Comparison of ENCODE assay signal across 26 cellular contexts in genomic region chr1:52752427-52752826, GRCh38. TPM values are rescaled to one million over a fixed set of nuclear protein-coding genes. Genes with fewer than 3 reads are reported as not detected.
A peak's percentile ranks its signal among the peaks of the same experiment; 100 is the strongest.
DNase-seq lines count a peak whose midpoint lies in the region; ATAC-seq, FAIRE-seq and TF ChIP-seq lines count a peak whose summit lies in the region.
"Had no signal": no experiment of that assay in that cellular context is flagged by ENCODE, and none has a peak within 500 bp of the region (broad histone marks: within the 10 kb centered on the region; RNA-seq: fewer than 3 reads in every experiment).

No MANE protein-coding gene starts in this region.

- CTCF ChIA-PET in PC-3 (lab: Charles Lee), result no interaction called here

- POLR2A ChIA-PET in PC-3 (lab: Charles Lee; ENCODE audit: unreplicated experiment), result no interaction called here

- H3K36me3 Mint-ChIP-seq in natural killer cell treated with Interleukin-12 subunit alpha and Interleukin-12 subunit beta and Interleukin-15 and Interleukin-18, amount 100 ng/mL, for 72 hours, result no peaks in the 10 kb centered on the region
- H3K36me3 Mint-ChIP-seq: activated naive CD4-positive, alpha-beta T cell treated with anti-CD3 and anti-CD28 coated beads, Interleukin-2, amount 50 U/mL, for 72 hours; naive B cell; WTC11 had no signal

- no peak overlapping the region for H3K4me3 Mint-ChIP-seq in natural killer cell treated with Interleukin-12 subunit alpha and Interleukin-12 subunit beta and Interleukin-15 and Interleukin-18, amount 100 ng/mL, for 72 hours
- H3K4me3 Mint-ChIP-seq: activated CD4-positive, alpha-beta T cell treated with anti-CD3 and anti-CD28 coated beads, Interleukin-2, amount 10 ng/mL, durations not matched to agents 24 days and 14 days; CD4-positive, alpha-beta memory T cell; naive B cell; WTC11 had no signal

- peaks cover 4 to 5% of the 10 kb centered on the region in 2 donors for H3K4me1 Mint-ChIP-seq in natural killer cell treated with Interleukin-12 subunit alpha and Interleukin-12 subunit beta and Interleukin-15 and Interleukin-18, amount 100 ng/mL, for 72 hours (ENCODE audit: low read depth in 2 of 2)

- no peak for FAIRE-seq in H54 (lab: Jason Lieb, UNC)
- FAIRE-seq: colon had no signal

- no peak overlapping the region for H3K27ac Mint-ChIP-seq in natural killer cell treated with Interleukin-12 subunit alpha and Interleukin-12 subunit beta and Interleukin-15 and Interleukin-18, amount 100 ng/mL, for 72 hours
- H3K27ac Mint-ChIP-seq: activated CD4-positive, alpha-beta T cell treated with anti-CD3 and anti-CD28 coated beads, Interleukin-2, amount 10 ng/mL, durations not matched to agents 24 days and 14 days; WTC11 had no signal

- no peaks in the 10 kb centered on the region for H3K9me2 ChIP-seq in PC-3 (replicated peaks; ENCODE audit: low read length)

- BruUV-seq in PC-3 (replicated peaks; lab: Mats Ljungman, UMichigan), result no TSS peak

- no peaks in the 10 kb centered on the region for H3F3A ChIP-seq in PC-3 (ENCODE audit: low read length, unreplicated experiment)

- H3K9me3 ChIP-seq in PC-3 (ENCODE audit: low read length), result no peaks in the 10 kb centered on the region
- H3K9me3 ChIP-seq in uterus, result no peaks in the 10 kb centered on the region

- H3K36me3 ChIP-seq in PC-3 (ENCODE audit: low read depth, low read length) (no peaks in the 10 kb centered on the region; the same call in 1 of the 2 replicates), uterus (no peaks in the 10 kb centered on the region)

- H3K9ac ChIP-seq in PC-3 (ENCODE audit: low read length), result no peak overlapping the region

- H3K27me3 Mint-ChIP-seq in natural killer cell treated with Interleukin-12 subunit alpha and Interleukin-12 subunit beta and Interleukin-15 and Interleukin-18, amount 100 ng/mL, for 72 hours, result no peaks in the 10 kb centered on the region
- H3K27me3 Mint-ChIP-seq: activated CD4-positive, alpha-beta T cell treated with anti-CD3 and anti-CD28 coated beads, Interleukin-2, amount 10 ng/mL, durations not matched to agents 24 days and 14 days; CD4-positive, alpha-beta memory T cell; naive B cell had no signal

- intact Hi-C loops in PC-3 (cut with micrococcal nuclease) (no loop called here), left ventricle myocardium superior (cut with micrococcal nuclease) (no loop called here), uterus (cut with DNase I; ENCODE audit: low total_unique reads) (no loop called here)

- H3K9me3 Mint-ChIP-seq in natural killer cell treated with Interleukin-12 subunit alpha and Interleukin-12 subunit beta and Interleukin-15 and Interleukin-18, amount 100 ng/mL, for 72 hours, result no peaks in the 10 kb centered on the region
- H3K9me3 Mint-ChIP-seq: activated CD4-positive, alpha-beta T cell treated with anti-CD3 and anti-CD28 coated beads, Interleukin-2, amount 10 ng/mL, durations not matched to agents 24 days and 14 days; activated naive CD4-positive, alpha-beta T cell treated with anti-CD3 and anti-CD28 coated beads, Interleukin-2, amount 50 U/mL, for 72 hours; CD4-positive, alpha-beta memory T cell; naive B cell; WTC11 had no signal

- no peaks in the 10 kb centered on the region for H3K27me3 ChIP-seq in PC-3 (ENCODE audit: low read length)
- H3K27me3 ChIP-seq in uterus, result no peaks in the 10 kb centered on the region

- DNase-seq in EL, result peak; percentile 10
- peak; percentile 20 for DNase-seq in PC-3
- DNase-seq in left ventricle myocardium superior, result no peak
- DNase-seq in retinal pigment epithelial cell (ENCODE audit: low read depth), result peak; percentile 44
- DNase-seq in uterus, result no peak
- no peak for DNase-seq in natural killer cell treated with Interleukin-12 subunit alpha and Interleukin-12 subunit beta and Interleukin-15 and Interleukin-18, amount 100 ng/mL, for 72 hours (ENCODE audit: low spot score)
- no peak for DNase-seq in H54 (ENCODE audit: insufficient read length, low spot score)
- DNase-seq: activated CD4-positive, alpha-beta T cell treated with anti-CD3 and anti-CD28 coated beads, Interleukin-2, amount 10 ng/mL, durations not matched to agents 24 days and 14 days; activated effector memory CD4-positive, alpha-beta T cell treated with Interleukin-2 at 50 U/mL for 16 hours; AML-193; CD4-positive, alpha-beta memory T cell; effector memory CD4-positive, alpha-beta T cell; HCEC 1CT; head of caudate nucleus; islet precursor cell; naive B cell; NCI-H146; NCI-H2107; NCI-H446; NCI-H82; nucleus accumbens; stimulated activated naive CD4-positive, alpha-beta T cell had no signal

- H3K4me1 ChIP-seq in PC-3 (ENCODE audit: insufficient read depth, low read length), result peaks cover 4% of the 10 kb centered on the region; the same call in 1 of the 2 replicates
- peaks cover 0 to 6% of the 10 kb centered on the region in 2 donors for H3K4me1 ChIP-seq in uterus

- H2AFZ ChIP-seq in PC-3 (ENCODE audit: low read length), result no peak overlapping the region

- peaks cover 10% of the 10 kb centered on the region for H3K79me2 ChIP-seq in PC-3 (ENCODE audit: low read length)

- no peak overlapping the region for H3K27ac ChIP-seq in PC-3 (ENCODE audit: low read length)
- H3K27ac ChIP-seq in uterus, result peak overlapping the region in 1 of 2 donors; percentile 43
- H3K27ac ChIP-seq: skin epidermis had no signal

- ATAC-seq in PC-3 (no peak), left ventricle myocardium superior (peak; percentile 38)
- ATAC-seq in natural killer cell treated with Interleukin-12 subunit alpha and Interleukin-12 subunit beta and Interleukin-15 and Interleukin-18, amount 100 ng/mL, for 72 hours, result no peak
- ATAC-seq: activated naive CD4-positive, alpha-beta T cell treated with anti-CD3 and anti-CD28 coated beads, Interleukin-2, amount 50 U/mL, for 72 hours; WTC11 had no signal

- H3K4me2 ChIP-seq in PC-3 (ENCODE audit: low read length), result no peak overlapping the region

- TF ChIP-seq CTCF in PC-3 (conservative IDR thresholded peaks at IDR 0.05; ENCODE audit: low read depth, low read length) (no peak), retinal pigment epithelial cell (conservative IDR thresholded peaks at IDR 0.05; ENCODE audit: low read depth, low read length) (no peak), uterus (IDR thresholded peaks at IDR 0.05) (no peak)

- H3K4me3 ChIP-seq in PC-3 (ENCODE audit: low read length) (no peak overlapping the region), retinal pigment epithelial cell (ENCODE audit: low read length) (no peak overlapping the region), uterus (no peak overlapping the region)
- H3K4me3 ChIP-seq: skin epidermis had no signal

- H4K20me1 ChIP-seq in PC-3 (ENCODE audit: low read length), result no peaks in the 10 kb centered on the region

- TF ChIP-seq POLR2A in uterus (IDR thresholded peaks at IDR 0.05), result no peak
- TF ChIP-seq POLR2A in H54 (IDR thresholded peaks at IDR 0.05; ENCODE audit: low read depth, low read length), result no peak

RNA-seq across cellular contexts. Expression of gene ZYG11B, which starts 26.2 kb away (rescaled TPM):
- total RNA-seq in PC-3 (2014; rRNA removed), result 19.8 and 23.4 TPM in 2 replicates
- 84.3 TPM for total RNA-seq in left ventricle myocardium superior
- 100 to 1,000 TPM in 1 of 4 donors, 10 to 100 TPM in 3; 22.5 to 100 (median 45.8) TPM for total RNA-seq in uterus
- total RNA-seq in natural killer cell treated with Interleukin-12 subunit alpha and Interleukin-12 subunit beta and Interleukin-15 and Interleukin-18, amount 100 ng/mL, for 72 hours, result 1 to 10 TPM; 5.8 to 8.3 TPM

RNA-seq across cellular contexts. Expression of gene COA7, which starts 54.3 kb away (rescaled TPM):
- total RNA-seq in PC-3 (2014; rRNA removed) (13.0 and 17.6 TPM in 2 replicates), left ventricle myocardium superior (18.5 TPM), uterus (10 to 100 TPM in 2 of 4 donors, 1 to 10 TPM in 2; 4.1 to 18.8 (median 11.2) TPM)
- total RNA-seq in natural killer cell treated with Interleukin-12 subunit alpha and Interleukin-12 subunit beta and Interleukin-15 and Interleukin-18, amount 100 ng/mL, for 72 hours, result 10 to 100 TPM; 18.8 to 39.9 TPM

Comparison
In these comparisons a context has a peak if more than half of its experiments do, and no peak if none do; other contexts are left out.
1. DNase-seq: peak in EL (single experiment), PC-3 (single experiment) and retinal pigment epithelial cell (single experiment); none in left ventricle myocardium superior (single experiment), uterus (0 of 2), natural killer cell treated with Interleukin-12 subunit alpha and Interleukin-12 subunit beta and Interleukin-15 and Interleukin-18, amount 100 ng/mL, for 72 hours (single experiment) and H54 (single experiment).